Comparison of ENCODE assay signal across 2 cellular contexts in the genomic region with DNA sequence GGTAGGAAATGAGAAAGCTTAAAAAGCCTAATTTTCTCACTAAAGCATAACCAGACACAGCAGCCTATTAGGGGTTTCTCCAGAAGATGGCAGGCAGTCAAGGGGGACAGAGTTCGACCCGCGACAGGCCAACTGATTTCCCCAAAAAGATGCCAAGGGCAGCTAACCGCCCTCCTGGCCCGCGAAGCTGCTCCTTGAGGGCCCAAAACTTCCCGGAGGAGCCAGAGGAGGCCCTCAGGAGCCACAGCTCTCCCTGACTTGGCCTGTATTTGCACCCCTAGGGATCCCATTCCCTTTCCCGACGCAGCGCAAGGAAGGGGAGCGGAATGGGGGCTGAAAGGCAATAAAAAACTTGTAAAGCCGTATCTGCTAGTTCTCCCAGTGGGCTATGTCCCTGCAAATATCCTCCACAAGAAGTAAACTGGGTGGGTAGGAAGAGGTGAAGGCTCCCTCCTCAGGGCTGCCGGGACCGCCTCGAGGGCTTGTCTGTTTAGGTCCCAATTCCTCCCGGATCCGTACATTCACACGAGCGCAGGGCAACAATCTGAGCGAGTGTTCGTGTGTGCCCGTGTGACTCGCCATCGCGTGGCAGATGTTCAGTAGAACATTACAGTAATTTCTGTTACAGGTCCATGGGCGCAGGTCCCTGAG.
TF ChIP-seq lines count a peak whose summit lies in the region.

No MANE protein-coding gene starts in this region.

TF ChIP-seq in HCT116, 20 proteins besides CTCF, POLR2A, EP300 and RAD21 (continued from another document):
- TF ChIP-seq ZBTB33 (IDR thresholded peaks at IDR 0.05; ENCODE audit: extremely low read depth, insufficient replicate concordance, low read length): no peak

TF ChIP-seq in SK-N-SH, 30 proteins besides CTCF, POLR2A, EP300 and RAD21:
- TF ChIP-seq, protein P1, sequence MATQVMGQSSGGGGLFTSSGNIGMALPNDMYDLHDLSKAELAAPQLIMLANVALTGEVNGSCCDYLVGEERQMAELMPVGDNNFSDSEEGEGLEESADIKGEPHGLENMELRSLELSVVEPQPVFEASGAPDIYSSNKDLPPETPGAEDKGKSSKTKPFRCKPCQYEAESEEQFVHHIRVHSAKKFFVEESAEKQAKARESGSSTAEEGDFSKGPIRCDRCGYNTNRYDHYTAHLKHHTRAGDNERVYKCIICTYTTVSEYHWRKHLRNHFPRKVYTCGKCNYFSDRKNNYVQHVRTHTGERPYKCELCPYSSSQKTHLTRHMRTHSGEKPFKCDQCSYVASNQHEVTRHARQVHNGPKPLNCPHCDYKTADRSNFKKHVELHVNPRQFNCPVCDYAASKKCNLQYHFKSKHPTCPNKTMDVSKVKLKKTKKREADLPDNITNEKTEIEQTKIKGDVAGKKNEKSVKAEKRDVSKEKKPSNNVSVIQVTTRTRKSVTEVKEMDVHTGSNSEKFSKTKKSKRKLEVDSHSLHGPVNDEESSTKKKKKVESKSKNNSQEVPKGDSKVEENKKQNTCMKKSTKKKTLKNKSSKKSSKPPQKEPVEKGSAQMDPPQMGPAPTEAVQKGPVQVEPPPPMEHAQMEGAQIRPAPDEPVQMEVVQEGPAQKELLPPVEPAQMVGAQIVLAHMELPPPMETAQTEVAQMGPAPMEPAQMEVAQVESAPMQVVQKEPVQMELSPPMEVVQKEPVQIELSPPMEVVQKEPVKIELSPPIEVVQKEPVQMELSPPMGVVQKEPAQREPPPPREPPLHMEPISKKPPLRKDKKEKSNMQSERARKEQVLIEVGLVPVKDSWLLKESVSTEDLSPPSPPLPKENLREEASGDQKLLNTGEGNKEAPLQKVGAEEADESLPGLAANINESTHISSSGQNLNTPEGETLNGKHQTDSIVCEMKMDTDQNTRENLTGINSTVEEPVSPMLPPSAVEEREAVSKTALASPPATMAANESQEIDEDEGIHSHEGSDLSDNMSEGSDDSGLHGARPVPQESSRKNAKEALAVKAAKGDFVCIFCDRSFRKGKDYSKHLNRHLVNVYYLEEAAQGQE (IDR thresholded peaks at IDR 0.05; ENCODE audit: low read depth, low read length): no peak
- no peak for TF ChIP-seq FOSL2 (IDR thresholded peaks at IDR 0.05; ENCODE audit: borderline replicate concordance, low read depth)
